1 cellular context compared by ENCODE assay signal in genomic region chr11:101881586-101881985, GRCh38.
TF ChIP-seq lines count a peak whose summit lies in the region.

No MANE protein-coding gene starts in this region.

TF ChIP-seq in IMR-90, 13 proteins besides CTCF, POLR2A, EP300 and RAD21:
- no peak for TF ChIP-seq ELK1 (IDR thresholded peaks at IDR 0.05; ENCODE audit: borderline replicate concordance, low read depth, low read length)
- TF ChIP-seq CEBPB (IDR thresholded peaks at IDR 0.05; ENCODE audit: low read depth, low read length) = no peak
- TF ChIP-seq NFE2L2 (IDR thresholded peaks at IDR 0.05; ENCODE audit: low read depth, low read length) = no peak
- no peak for TF ChIP-seq BHLHE40 (IDR thresholded peaks at IDR 0.05; ENCODE audit: low read depth, low read length)
- TF ChIP-seq CHD1 (IDR thresholded peaks at IDR 0.05; ENCODE audit: low read depth, low read length) = no peak
- TF ChIP-seq MXI1 (IDR thresholded peaks at IDR 0.05; ENCODE audit: borderline replicate concordance, low read depth, low read length) = no peak
- TF ChIP-seq RFX5 (IDR thresholded peaks at IDR 0.05; ENCODE audit: low read depth, low read length) = no peak
- no peak for TF ChIP-seq USF2 (IDR thresholded peaks at IDR 0.05; ENCODE audit: low read depth, low read length)
- TF ChIP-seq RCOR1 (IDR thresholded peaks at IDR 0.05; ENCODE audit: insufficient replicate concordance, low read length) = no peak
- no peak for TF ChIP-seq MAFK (IDR thresholded peaks at IDR 0.05; ENCODE audit: low read depth, low read length)
- no peak for TF ChIP-seq MAZ (IDR thresholded peaks at IDR 0.05; ENCODE audit: borderline replicate concordance, low read depth, low read length)
- no peak for TF ChIP-seq SMC3 (IDR thresholded peaks at IDR 0.05; ENCODE audit: low read depth, low read length)
- TF ChIP-seq FOS (IDR thresholded peaks at IDR 0.05; ENCODE audit: low read depth, low read length) = no peak
